1 cellular context compared by ENCODE assay signal in genomic region chr19:58001895-58002369, GRCh38.
TF ChIP-seq lines count a peak whose summit lies in the region.

No MANE protein-coding gene starts in this region.

TF ChIP-seq in endothelial cell of umbilical vein, 7 proteins besides CTCF, POLR2A, EP300 and RAD21:
- TF ChIP-seq EZH2 (IDR thresholded peaks at IDR 0.05; ENCODE audit: borderline replicate concordance, low read depth, low read length, severe bottlenecking) (no peak), POLR2AphosphoS5 (IDR thresholded peaks at IDR 0.05; ENCODE audit: insufficient read depth, low read depth, low read length) (no peak), FOS (IDR thresholded peaks at IDR 0.05; ENCODE audit: borderline replicate concordance, insufficient read depth, low read length) (no peak), JUN (IDR thresholded peaks at IDR 0.05; ENCODE audit: borderline replicate concordance, insufficient read depth, insufficient read length, low read depth) (no peak), MYC (IDR thresholded peaks at IDR 0.05; ENCODE audit: low read depth, low read length) (no peak), GATA2 (IDR thresholded peaks at IDR 0.05; ENCODE audit: insufficient read depth, insufficient read length, low read depth, low read length) (no peak), MAX (IDR thresholded peaks at IDR 0.05; ENCODE audit: insufficient read depth, insufficient read length) (no peak)
